Comparison of ENCODE assay signal across 10 cellular contexts in genomic region chr5:73218552-73219171, GRCh38. TPM values are rescaled to one million over a fixed set of nuclear protein-coding genes. Genes with fewer than 3 reads are reported as not detected.
DNase-seq lines count a peak whose midpoint lies in the region; ATAC-seq and TF ChIP-seq lines count a peak whose summit lies in the region.
"Had no signal": no experiment of that assay in that cellular context is flagged by ENCODE, and none has a peak within 500 bp of the region (broad histone marks: within the 10 kb centered on the region; RNA-seq: fewer than 3 reads in every experiment).

No MANE protein-coding gene starts in this region.

- H3K27me3 Mint-ChIP-seq in Caco-2 (ENCODE audit: insufficient read depth, unreplicated experiment), result peaks cover 4% of the 10 kb centered on the region

- H3K27me3 ChIP-seq in Caco-2 (replicated peaks; ENCODE audit: control insufficient read depth, insufficient read depth, low read length) (no peaks in the 10 kb centered on the region; the same call in 1 of the 2 replicates), WERI-Rb-1 (ENCODE audit: insufficient read depth, low read depth, severe bottlenecking) (peaks cover 2% of the 10 kb centered on the region)

- no peaks in the 10 kb centered on the region for H3K9me3 ChIP-seq in Caco-2
- no peaks in the 10 kb centered on the region for H3K9me3 ChIP-seq in WERI-Rb-1 (ENCODE audit: severe bottlenecking)

- H3K9me3 Mint-ChIP-seq in Caco-2 (ENCODE audit: unreplicated experiment), result no peaks in the 10 kb centered on the region
- H3K9me3 Mint-ChIP-seq: activated T-cell treated with anti-CD3 and anti-CD28 coated beads, Interleukin-2, amount 50 U/mL, for 4 hours had no signal

- peaks cover 6% of the 10 kb centered on the region for H3K4me1 Mint-ChIP-seq in Caco-2 (ENCODE audit: low read depth, unreplicated experiment)

- H3K27ac Mint-ChIP-seq in Caco-2 (ENCODE audit: unreplicated experiment), result no peak overlapping the region

- peak; percentile 50 to 61 for TF ChIP-seq CTCF in Caco-2 (IDR thresholded peaks at IDR 0.05; ENCODE audit: insufficient read depth in 1 of 2, low read depth in 1 of 2, low read length in 1 of 2, severe bottlenecking in 1 of 2, unreplicated experiment in 1 of 2)
- peak; percentile 36 for TF ChIP-seq CTCF in WERI-Rb-1 (IDR thresholded peaks at IDR 0.05; ENCODE audit: low read depth, low read length)

- POLR2A ChIA-PET in Caco-2 (lab: Charles Lee), result interaction anchor here (0.7 kb wide), 1 partner anchor 73 kb away, joined by 3 read pairs; no protein-coding TSS in a partner anchor

- CTCF ChIA-PET in Caco-2 (lab: Charles Lee), result interaction anchor here (0.7 to 1.5 kb wide), 8 partner anchors 11 to 233 kb away, joined by 3 to 8 read pairs (median 4); no protein-coding TSS in a partner anchor

- no peaks in the 10 kb centered on the region for H3K4me1 ChIP-seq in Caco-2

- no peak for ATAC-seq in GM21447 (IDR thresholded peaks at IDR 0.05; ENCODE audit: unreplicated experiment)
- ATAC-seq: activated T-cell treated with anti-CD3 and anti-CD28 coated beads, Interleukin-2, amount 50 U/mL, for 4 hours had no signal

- intact Hi-C loops in Caco-2 (cut with micrococcal nuclease; ENCODE audit: unreplicated experiment), result loop anchor here (1.0 to 5.0 kb wide), 3 partner anchors 136 to 298 kb away; no protein-coding TSS in a partner anchor

- DNase-seq in Caco-2 (peak in 1 of 2 experiments; percentile 38), HuH-7 (ENCODE audit: low spot score) (peak; percentile 49), WERI-Rb-1 (no peak), kidney glomerular epithelial cell (lab: John Stamatoyannopoulos, UW) (peak; percentile 61), HuH-7.5 (ENCODE audit: low spot score) (no peak)
- DNase-seq in activated effector memory CD4-positive, alpha-beta T cell treated with anti-CD3 and anti-CD28 coated beads, Interleukin-2, amount 50 U/mL, for 16 hours, result no peak
- DNase-seq in stimulated activated naive CD4-positive, alpha-beta T cell treated with Interleukin-2 at 50 U/mL for 16 hours (lab: John Stamatoyannopoulos, UW), result no peak
- DNase-seq: activated T-cell treated with anti-CD3 and anti-CD28 coated beads, Interleukin-2, amount 50 U/mL, for 4 hours had no signal

- no peaks in the 10 kb centered on the region for H3K36me3 Mint-ChIP-seq in Caco-2 (ENCODE audit: insufficient read depth, unreplicated experiment)

- no peak overlapping the region for H3K4me3 Mint-ChIP-seq in Caco-2 (ENCODE audit: unreplicated experiment)
- H3K4me3 Mint-ChIP-seq: activated T-cell treated with anti-CD3 and anti-CD28 coated beads, Interleukin-2, amount 50 U/mL, for 4 hours had no signal

- no peak overlapping the region for H3K4me3 ChIP-seq in Caco-2 (ENCODE audit: low read depth, low read length)
- H3K4me3 ChIP-seq in WERI-Rb-1 (ENCODE audit: low read depth, low read length), result no peak overlapping the region

- H3K36me3 ChIP-seq in Caco-2 (ENCODE audit: control insufficient read depth, insufficient read depth, low read length), result no peaks in the 10 kb centered on the region
- H3K36me3 ChIP-seq in WERI-Rb-1, result no peaks in the 10 kb centered on the region

- H3K27ac ChIP-seq in WERI-Rb-1, result no peak overlapping the region

- no TSS peak for BruUV-seq in Caco-2 (replicated peaks; lab: Mats Ljungman, UMichigan)

RNA-seq across cellular contexts. Expression of gene TMEM174, which starts 45.7 kb away (rescaled TPM):
- total RNA-seq in Caco-2 (2022), result not detected in 2 replicates
- total RNA-seq: activated T-cell treated with anti-CD3 and anti-CD28 coated beads, Interleukin-2, amount 50 U/mL, for 4 hours; urinary bladder had no signal

Comparison
In these comparisons a context has a peak if more than half of its experiments do, and no peak if none do; other contexts are left out.
1. DNase-seq: peak in HuH-7 (single experiment) and kidney glomerular epithelial cell (single experiment); none in WERI-Rb-1 (single experiment), HuH-7.5 (single experiment), activated effector memory CD4-positive, alpha-beta T cell treated with anti-CD3 and anti-CD28 coated beads, Interleukin-2, amount 50 U/mL, for 16 hours (single experiment) and stimulated activated naive CD4-positive, alpha-beta T cell treated with Interleukin-2 at 50 U/mL for 16 hours (single experiment).